In the genomic region with DNA sequence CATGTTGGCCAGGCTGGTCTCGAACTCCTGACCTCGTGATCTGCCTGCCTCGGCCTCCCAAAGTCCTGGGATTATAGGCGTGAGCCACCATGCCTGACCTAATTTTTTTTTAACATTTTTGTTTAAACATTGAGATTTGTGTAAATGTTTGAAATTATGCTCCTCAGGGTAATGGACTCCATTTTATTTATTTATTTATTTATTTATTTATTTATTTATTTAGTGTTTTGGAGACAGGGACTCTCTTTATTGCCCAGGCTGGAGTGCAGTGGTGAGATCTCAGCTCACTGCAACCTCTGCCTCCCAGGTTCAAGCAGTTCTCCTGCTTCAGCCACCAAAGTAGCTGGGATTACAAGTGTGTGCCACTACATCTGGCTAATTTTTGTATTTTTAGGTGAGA, we compare ENCODE assay signal across 2 cellular contexts. TPM values are rescaled to one million over a fixed set of nuclear protein-coding genes. Genes with fewer than 3 reads are reported as not detected.
"Had no signal": no experiment of that assay in that cellular context is flagged by ENCODE, and none has a peak within 500 bp of the region (broad histone marks: within the 10 kb centered on the region; RNA-seq: fewer than 3 reads in every experiment).

No MANE protein-coding gene starts in this region.

RNA-seq across cellular contexts. Expression of a gene that starts 13.8 kb away (rescaled TPM):
- polyA plus RNA-seq: adipose tissue, adrenal gland had no signal
